In genomic region chr5:123511648-123512605, GRCh38 we compare ENCODE assay signal across 8 cellular contexts. TPM values are rescaled to one million over a fixed set of nuclear protein-coding genes. Genes with fewer than 3 reads are reported as not detected.
A peak's percentile ranks its signal among the peaks of the same experiment; 100 is the strongest.
DNase-seq lines count a peak whose midpoint lies in the region; ATAC-seq, FAIRE-seq and TF ChIP-seq lines count a peak whose summit lies in the region.

Gene CSNK1G3 (plus strand): TSS chr5:123512177. CDS start chr5:123545664, 33,487 bp downstream.

- H3K4me1 Mint-ChIP-seq in type B pancreatic cell (ENCODE audit: unreplicated experiment): peaks cover 42% of the 10 kb centered on the region

- TF ChIP-seq POLR2A in GM12892 (IDR thresholded peaks at IDR 0.05; ENCODE audit: low read depth, low read length): peak; percentile 97
- TF ChIP-seq POLR2A in heart left ventricle (IDR thresholded peaks at IDR 0.05): peak; percentile 47 to 85

- H3K4me3 Mint-ChIP-seq in type B pancreatic cell: peak within 1 kb of the TSS; percentile 98

- no peaks in the 10 kb centered on the region for H3K9me3 ChIP-seq in heart left ventricle

- peak in 2 of 12 donors; percentile 19 to 38 for TF ChIP-seq CTCF in heart left ventricle (IDR thresholded peaks at IDR 0.05)
- TF ChIP-seq CTCF in type B pancreatic cell (conservative IDR thresholded peaks at IDR 0.05): no peak

- H3K4me3 ChIP-seq in heart left ventricle: peak within 1 kb of the TSS; percentile 66 to 94 (median 80)

- H3K9me3 Mint-ChIP-seq in type B pancreatic cell: no peaks in the 10 kb centered on the region

- peak; percentile 62 for DNase-seq in GM12892 (ENCODE audit: insufficient read length)
- DNase-seq in NCI-H1436 treated with DMSO at 0.1 percent for 48 hours (lab: John Stamatoyannopoulos, UW): peak; percentile 93
- DNase-seq in amniotic epithelial cell (ENCODE audit: low read depth): peak; percentile 97
- DNase-seq in heart left ventricle: peak; percentile 96 to 98 (median 98)
- peak; percentile 97 for DNase-seq in pons (ENCODE audit: low spot score)
- DNase-seq in type B pancreatic cell (ENCODE audit: extremely low spot score, unreplicated experiment): peak; percentile 93

- FAIRE-seq in GM12892 (lab: Jason Lieb, UNC): peak; percentile 91

- H3K4me1 ChIP-seq in heart left ventricle: peaks cover 0 to 31% (median 15%) of the 10 kb centered on the region in 12 donors

- H3K36me3 Mint-ChIP-seq in type B pancreatic cell: no peaks in the 10 kb centered on the region

- ATAC-seq in HG02840 (IDR thresholded peaks at IDR 0.05; ENCODE audit: low FRiP score, unreplicated experiment) (peak; percentile 99), heart left ventricle (peak; percentile 99)

- 1 to 2% (median 2%) methylated on average over 33 to 82 of the region's 82 CpGs for WGBS in heart left ventricle, 4 donors

- H3K27me3 ChIP-seq in heart left ventricle: no peaks in the 10 kb centered on the region

- peak within 1 kb of the TSS; percentile 96 for H3K27ac Mint-ChIP-seq in type B pancreatic cell

- peak within 1 kb of the TSS; percentile 78 to 96 (median 92) for H3K27ac ChIP-seq in heart left ventricle

- intact Hi-C loops in T-helper 1 cell treated with Interleukin-12 subunit alpha and Interleukin-12 subunit beta and Interleukin-4 antibody, amounts not matched to agents 30 ng/mL and 1 ng/mL, for 36 hours (cut with micrococcal nuclease): loop anchor here (1.0 to 10.0 kb wide), 9 partner anchors 37 to 1423 kb away; partner anchors contain the start of genes CEP120, SNX2 and SNX24
- intact Hi-C loops in heart left ventricle (cut with DNase I): loop anchor here in 9 of 10 donors (1.0 to 10.0 kb wide), 10 partner anchors 73 to 100 kb away; partner anchors contain the start of gene CEP120 (in 8 of the 9)

- no peaks in the 10 kb centered on the region for H3K27me3 Mint-ChIP-seq in type B pancreatic cell

- no peaks in the 10 kb centered on the region for H3K36me3 ChIP-seq in heart left ventricle

RNA-seq across cellular contexts. Expression of gene CSNK1G3, which starts in this region (rescaled TPM):
- 14.8 TPM for polyA plus RNA-seq in GM12892 (2012; ENCODE audit: missing spikeins)
- total RNA-seq in T-helper 1 cell treated with Interleukin-12 subunit alpha and Interleukin-12 subunit beta and Interleukin-4 antibody, amounts not matched to agents 30 ng/mL and 1 ng/mL, for 36 hours: 35.9 and 39.4 TPM in 2 replicates
- 10 to 100 TPM; 19.3 to 34.3 (median 25.4) TPM for total RNA-seq in heart left ventricle
- polyA plus RNA-seq in heart left ventricle: 1 to 10 TPM; 4.0 to 8.0 TPM
- total RNA-seq in type B pancreatic cell (ENCODE audit: low replicate concordance): 41.8 and 43.6 TPM in 2 replicates

Comparison
In these comparisons a context has a peak if more than half of its experiments do, and no peak if none do; other contexts are left out.
1. Peak in every context shown above with its lines: DNase-seq, ATAC-seq, H3K4me3 ChIP-seq and H3K27ac ChIP-seq.